In the genomic region with DNA sequence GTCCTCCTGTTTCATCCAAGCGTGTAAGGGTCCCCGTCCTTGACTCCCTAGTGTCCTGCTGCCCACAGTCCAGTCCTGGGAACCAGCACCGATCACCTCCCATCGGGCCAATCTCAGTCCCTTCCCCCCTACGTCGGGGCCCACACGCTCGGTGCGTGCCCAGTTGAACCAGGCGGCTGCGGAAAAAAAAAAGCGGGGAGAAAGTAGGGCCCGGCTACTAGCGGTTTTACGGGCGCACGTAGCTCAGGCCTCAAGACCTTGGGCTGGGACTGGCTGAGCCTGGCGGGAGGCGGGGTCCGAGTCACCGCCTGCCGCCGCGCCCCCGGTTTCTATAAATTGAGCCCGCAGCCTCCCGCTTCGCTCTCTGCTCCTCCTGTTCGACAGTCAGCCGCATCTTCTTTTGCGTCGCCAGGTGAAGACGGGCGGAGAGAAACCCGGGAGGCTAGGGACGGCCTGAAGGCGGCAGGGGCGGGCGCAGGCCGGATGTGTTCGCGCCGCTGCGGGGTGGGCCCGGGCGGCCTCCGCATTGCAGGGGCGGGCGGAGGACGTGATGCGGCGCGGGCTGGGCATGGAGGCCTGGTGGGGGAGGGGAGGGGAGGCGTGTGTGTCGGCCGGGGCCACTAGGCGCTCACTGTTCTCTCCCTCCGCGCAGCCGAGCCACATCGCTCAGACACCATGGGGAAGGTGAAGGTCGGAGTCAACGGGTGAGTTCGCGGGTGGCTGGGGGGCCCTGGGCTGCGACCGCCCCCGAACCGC, we compare ENCODE assay signal across 1 cellular context.
TF ChIP-seq lines count a peak whose summit lies in the region.

A gene (plus strand): TSS at position 360 of the 756 bp plus-strand sequence. CDS start 316 bp downstream, at position 676.

TF ChIP-seq in HepG2, 621 proteins besides CTCF, POLR2A, EP300 and RAD21 (continued from another document and continues in another):
- TF ChIP-seq NFRKB (IDR thresholded peaks at IDR 0.05) (no peak), ISL2 (CRISPR knock-in tag; IDR thresholded peaks at IDR 0.05) (no peak; the same call in 1 of the 2 replicates), KAT8 (CRISPR knock-in tag; IDR thresholded peaks at IDR 0.05) (peak; percentile 52; the same call in 1 of the 2 replicates), ZNF260 (CRISPR knock-in tag; IDR thresholded peaks at IDR 0.05; ENCODE audit: borderline replicate concordance, low read depth) (no peak), RARG (CRISPR knock-in tag; IDR thresholded peaks at IDR 0.05; ENCODE audit: low read depth) (no peak), RORA (CRISPR knock-in tag; IDR thresholded peaks at IDR 0.05) (no peak), FOXP1 (IDR thresholded peaks at IDR 0.05) (no peak), FOXP1 (CRISPR knock-in tag; IDR thresholded peaks at IDR 0.05) (no peak), HOXA9 (CRISPR knock-in tag; IDR thresholded peaks at IDR 0.05; ENCODE audit: borderline replicate concordance) (peak; percentile 82; the same call in 1 of the 2 replicates), CCAR2 (optimal IDR thresholded peaks at IDR 0.05; ENCODE audit: low read depth, low read length) (no peak), ZNF746 (CRISPR knock-in tag; IDR thresholded peaks at IDR 0.05) (no peak; the same call in 1 of the 2 replicates), REXO4 (CRISPR knock-in tag; IDR thresholded peaks at IDR 0.05; ENCODE audit: borderline replicate concordance) (no peak), ZNF264 (CRISPR knock-in tag; IDR thresholded peaks at IDR 0.05) (peak; percentile 43; the same call in 1 of the 2 replicates), U2AF1 (optimal IDR thresholded peaks at IDR 0.05; ENCODE audit: low read depth, low read length) (no peak), NBN (conservative IDR thresholded peaks at IDR 0.05) (no peak), ZNF569 (CRISPR knock-in tag; IDR thresholded peaks at IDR 0.05; ENCODE audit: borderline replicate concordance) (no peak), ZNF724P (CRISPR knock-in tag; IDR thresholded peaks at IDR 0.05; ENCODE audit: borderline replicate concordance) (no peak; the same call in 1 of the 2 replicates), ATAD3A (CRISPR knock-in tag; IDR thresholded peaks at IDR 0.05) (no peak), FOXO1 (CRISPR knock-in tag; IDR thresholded peaks at IDR 0.05) (no peak; the same call in 1 of the 2 replicates), KLF6 (CRISPR knock-in tag; IDR thresholded peaks at IDR 0.05) (peak; percentile 61), ZBTB3 (CRISPR knock-in tag; IDR thresholded peaks at IDR 0.05; ENCODE audit: borderline replicate concordance, low read depth) (no peak), ZNF556 (CRISPR knock-in tag; IDR thresholded peaks at IDR 0.05; ENCODE audit: borderline replicate concordance) (peak; percentile 12; the same call in 1 of the 2 replicates), MEIS1 (CRISPR knock-in tag; IDR thresholded peaks at IDR 0.05; ENCODE audit: borderline replicate concordance) (no peak), ZFP36L2 (CRISPR knock-in tag; IDR thresholded peaks at IDR 0.05) (peak; percentile 94), CENPX (CRISPR knock-in tag; IDR thresholded peaks at IDR 0.05) (no peak), ZKSCAN1 (IDR thresholded peaks at IDR 0.05; ENCODE audit: low read length) (no peak)
- TF ChIP-seq, protein P1, sequence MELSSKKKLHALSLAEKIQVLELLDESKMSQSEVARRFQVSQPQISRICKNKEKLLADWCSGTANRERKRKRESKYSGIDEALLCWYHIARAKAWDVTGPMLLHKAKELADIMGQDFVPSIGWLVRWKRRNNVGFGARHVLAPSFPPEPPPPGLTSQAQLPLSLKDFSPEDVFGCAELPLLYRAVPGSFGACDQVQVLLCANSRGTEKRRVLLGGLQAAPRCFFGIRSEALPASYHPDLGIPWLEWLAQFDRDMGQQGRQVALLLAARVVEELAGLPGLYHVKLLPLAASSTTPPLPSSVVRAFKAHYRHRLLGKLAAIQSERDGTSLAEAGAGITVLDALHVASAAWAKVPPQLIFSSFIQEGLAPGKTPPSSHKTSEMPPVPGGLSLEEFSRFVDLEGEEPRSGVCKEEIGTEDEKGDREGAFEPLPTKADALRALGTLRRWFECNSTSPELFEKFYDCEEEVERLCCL (CRISPR knock-in tag; IDR thresholded peaks at IDR 0.05; ENCODE audit: borderline replicate concordance) = no peak
- TF ChIP-seq, protein P2, sequence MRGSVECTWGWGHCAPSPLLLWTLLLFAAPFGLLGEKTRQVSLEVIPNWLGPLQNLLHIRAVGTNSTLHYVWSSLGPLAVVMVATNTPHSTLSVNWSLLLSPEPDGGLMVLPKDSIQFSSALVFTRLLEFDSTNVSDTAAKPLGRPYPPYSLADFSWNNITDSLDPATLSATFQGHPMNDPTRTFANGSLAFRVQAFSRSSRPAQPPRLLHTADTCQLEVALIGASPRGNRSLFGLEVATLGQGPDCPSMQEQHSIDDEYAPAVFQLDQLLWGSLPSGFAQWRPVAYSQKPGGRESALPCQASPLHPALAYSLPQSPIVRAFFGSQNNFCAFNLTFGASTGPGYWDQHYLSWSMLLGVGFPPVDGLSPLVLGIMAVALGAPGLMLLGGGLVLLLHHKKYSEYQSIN (CRISPR knock-in tag; IDR thresholded peaks at IDR 0.05; ENCODE audit: borderline replicate concordance) = no peak
- TF ChIP-seq, protein P3, sequence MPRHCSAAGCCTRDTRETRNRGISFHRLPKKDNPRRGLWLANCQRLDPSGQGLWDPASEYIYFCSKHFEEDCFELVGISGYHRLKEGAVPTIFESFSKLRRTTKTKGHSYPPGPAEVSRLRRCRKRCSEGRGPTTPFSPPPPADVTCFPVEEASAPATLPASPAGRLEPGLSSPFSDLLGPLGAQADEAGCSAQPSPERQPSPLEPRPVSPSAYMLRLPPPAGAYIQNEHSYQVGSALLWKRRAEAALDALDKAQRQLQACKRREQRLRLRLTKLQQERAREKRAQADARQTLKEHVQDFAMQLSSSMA (CRISPR knock-in tag; IDR thresholded peaks at IDR 0.05) = peak; percentile 65; the same call in 1 of the 2 replicates
- TF ChIP-seq, protein P4, sequence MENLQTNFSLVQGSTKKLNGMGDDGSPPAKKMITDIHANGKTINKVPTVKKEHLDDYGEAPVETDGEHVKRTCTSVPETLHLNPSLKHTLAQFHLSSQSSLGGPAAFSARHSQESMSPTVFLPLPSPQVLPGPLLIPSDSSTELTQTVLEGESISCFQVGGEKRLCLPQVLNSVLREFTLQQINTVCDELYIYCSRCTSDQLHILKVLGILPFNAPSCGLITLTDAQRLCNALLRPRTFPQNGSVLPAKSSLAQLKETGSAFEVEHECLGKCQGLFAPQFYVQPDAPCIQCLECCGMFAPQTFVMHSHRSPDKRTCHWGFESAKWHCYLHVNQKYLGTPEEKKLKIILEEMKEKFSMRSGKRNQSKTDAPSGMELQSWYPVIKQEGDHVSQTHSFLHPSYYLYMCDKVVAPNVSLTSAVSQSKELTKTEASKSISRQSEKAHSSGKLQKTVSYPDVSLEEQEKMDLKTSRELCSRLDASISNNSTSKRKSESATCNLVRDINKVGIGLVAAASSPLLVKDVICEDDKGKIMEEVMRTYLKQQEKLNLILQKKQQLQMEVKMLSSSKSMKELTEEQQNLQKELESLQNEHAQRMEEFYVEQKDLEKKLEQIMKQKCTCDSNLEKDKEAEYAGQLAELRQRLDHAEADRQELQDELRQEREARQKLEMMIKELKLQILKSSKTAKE (CRISPR knock-in tag; IDR thresholded peaks at IDR 0.05; ENCODE audit: borderline replicate concordance) = no peak; the same call in 1 of the 2 replicates
- TF ChIP-seq, protein P5, sequence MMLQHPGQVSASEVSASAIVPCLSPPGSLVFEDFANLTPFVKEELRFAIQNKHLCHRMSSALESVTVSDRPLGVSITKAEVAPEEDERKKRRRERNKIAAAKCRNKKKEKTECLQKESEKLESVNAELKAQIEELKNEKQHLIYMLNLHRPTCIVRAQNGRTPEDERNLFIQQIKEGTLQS (CRISPR knock-in tag; IDR thresholded peaks at IDR 0.05) = 0 out of 2 replicates have a peak, but pooled peaks have one; percentile 59
- TF ChIP-seq, protein P6, sequence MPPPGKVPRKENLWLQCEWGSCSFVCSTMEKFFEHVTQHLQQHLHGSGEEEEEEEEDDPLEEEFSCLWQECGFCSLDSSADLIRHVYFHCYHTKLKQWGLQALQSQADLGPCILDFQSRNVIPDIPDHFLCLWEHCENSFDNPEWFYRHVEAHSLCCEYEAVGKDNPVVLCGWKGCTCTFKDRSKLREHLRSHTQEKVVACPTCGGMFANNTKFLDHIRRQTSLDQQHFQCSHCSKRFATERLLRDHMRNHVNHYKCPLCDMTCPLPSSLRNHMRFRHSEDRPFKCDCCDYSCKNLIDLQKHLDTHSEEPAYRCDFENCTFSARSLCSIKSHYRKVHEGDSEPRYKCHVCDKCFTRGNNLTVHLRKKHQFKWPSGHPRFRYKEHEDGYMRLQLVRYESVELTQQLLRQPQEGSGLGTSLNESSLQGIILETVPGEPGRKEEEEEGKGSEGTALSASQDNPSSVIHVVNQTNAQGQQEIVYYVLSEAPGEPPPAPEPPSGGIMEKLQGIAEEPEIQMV (CRISPR knock-in tag; IDR thresholded peaks at IDR 0.05; ENCODE audit: low read depth) = no peak
- TF ChIP-seq, protein P7, sequence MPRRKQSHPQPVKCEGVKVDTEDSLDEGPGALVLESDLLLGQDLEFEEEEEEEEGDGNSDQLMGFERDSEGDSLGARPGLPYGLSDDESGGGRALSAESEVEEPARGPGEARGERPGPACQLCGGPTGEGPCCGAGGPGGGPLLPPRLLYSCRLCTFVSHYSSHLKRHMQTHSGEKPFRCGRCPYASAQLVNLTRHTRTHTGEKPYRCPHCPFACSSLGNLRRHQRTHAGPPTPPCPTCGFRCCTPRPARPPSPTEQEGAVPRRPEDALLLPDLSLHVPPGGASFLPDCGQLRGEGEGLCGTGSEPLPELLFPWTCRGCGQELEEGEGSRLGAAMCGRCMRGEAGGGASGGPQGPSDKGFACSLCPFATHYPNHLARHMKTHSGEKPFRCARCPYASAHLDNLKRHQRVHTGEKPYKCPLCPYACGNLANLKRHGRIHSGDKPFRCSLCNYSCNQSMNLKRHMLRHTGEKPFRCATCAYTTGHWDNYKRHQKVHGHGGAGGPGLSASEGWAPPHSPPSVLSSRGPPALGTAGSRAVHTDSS (CRISPR knock-in tag; conservative IDR thresholded peaks at IDR 0.05) = 0 out of 2 replicates have a peak, but pooled peaks have one; percentile 45
- TF ChIP-seq, protein P8, sequence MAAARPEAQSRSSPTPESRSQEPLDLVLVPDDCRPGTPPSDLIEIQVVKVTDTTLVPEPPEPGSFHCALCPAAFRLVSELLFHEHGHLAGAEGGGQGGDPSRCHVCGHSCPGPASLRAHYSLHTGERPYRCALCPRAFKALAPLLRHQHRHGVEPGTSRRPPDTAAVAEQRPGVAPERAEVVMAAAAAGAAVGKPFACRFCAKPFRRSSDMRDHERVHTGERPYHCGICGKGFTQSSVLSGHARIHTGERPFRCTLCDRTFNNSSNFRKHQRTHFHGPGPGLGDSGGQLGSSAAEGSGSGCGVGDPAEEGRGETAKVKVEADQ (CRISPR knock-in tag; IDR thresholded peaks at IDR 0.05; ENCODE audit: borderline replicate concordance) = no peak; the same call in 1 of the 2 replicates
- TF ChIP-seq, protein P9, sequence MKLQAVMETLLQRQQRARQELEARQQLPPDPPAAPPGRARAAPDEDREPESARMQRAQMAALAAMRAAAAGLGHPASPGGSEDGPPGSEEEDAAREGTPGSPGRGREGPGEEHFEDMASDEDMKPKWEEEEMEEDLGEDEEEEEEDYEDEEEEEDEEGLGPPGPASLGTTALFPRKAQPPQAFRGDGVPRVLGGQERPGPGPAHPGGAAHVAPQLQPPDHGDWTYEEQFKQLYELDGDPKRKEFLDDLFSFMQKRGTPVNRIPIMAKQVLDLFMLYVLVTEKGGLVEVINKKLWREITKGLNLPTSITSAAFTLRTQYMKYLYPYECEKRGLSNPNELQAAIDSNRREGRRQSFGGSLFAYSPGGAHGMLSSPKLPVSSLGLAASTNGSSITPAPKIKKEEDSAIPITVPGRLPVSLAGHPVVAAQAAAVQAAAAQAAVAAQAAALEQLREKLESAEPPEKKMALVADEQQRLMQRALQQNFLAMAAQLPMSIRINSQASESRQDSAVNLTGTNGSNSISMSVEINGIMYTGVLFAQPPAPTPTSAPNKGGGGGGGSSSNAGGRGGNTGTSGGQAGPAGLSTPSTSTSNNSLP (IDR thresholded peaks at IDR 0.05; ENCODE audit: low read depth, low read length) = no peak
- TF ChIP-seq, protein P10, sequence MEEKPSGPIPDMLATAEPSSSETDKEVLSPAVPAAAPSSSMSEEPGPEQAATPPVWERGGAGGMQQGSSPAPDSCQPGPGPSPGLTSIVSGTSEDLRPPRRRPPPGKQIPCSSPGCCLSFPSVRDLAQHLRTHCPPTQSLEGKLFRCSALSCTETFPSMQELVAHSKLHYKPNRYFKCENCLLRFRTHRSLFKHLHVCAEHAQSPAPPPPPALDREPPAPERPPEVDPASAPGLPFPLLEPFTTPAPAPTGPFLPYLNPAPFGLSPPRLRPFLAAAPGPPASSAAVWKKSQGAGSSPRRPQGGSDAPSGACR (CRISPR knock-in tag; IDR thresholded peaks at IDR 0.05) = no peak; the same call in 1 of the 2 replicates
- TF ChIP-seq, protein P11, sequence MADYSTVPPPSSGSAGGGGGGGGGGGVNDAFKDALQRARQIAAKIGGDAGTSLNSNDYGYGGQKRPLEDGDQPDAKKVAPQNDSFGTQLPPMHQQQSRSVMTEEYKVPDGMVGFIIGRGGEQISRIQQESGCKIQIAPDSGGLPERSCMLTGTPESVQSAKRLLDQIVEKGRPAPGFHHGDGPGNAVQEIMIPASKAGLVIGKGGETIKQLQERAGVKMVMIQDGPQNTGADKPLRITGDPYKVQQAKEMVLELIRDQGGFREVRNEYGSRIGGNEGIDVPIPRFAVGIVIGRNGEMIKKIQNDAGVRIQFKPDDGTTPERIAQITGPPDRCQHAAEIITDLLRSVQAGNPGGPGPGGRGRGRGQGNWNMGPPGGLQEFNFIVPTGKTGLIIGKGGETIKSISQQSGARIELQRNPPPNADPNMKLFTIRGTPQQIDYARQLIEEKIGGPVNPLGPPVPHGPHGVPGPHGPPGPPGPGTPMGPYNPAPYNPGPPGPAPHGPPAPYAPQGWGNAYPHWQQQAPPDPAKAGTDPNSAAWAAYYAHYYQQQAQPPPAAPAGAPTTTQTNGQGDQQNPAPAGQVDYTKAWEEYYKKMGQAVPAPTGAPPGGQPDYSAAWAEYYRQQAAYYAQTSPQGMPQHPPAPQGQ (CRISPR knock-in tag; IDR thresholded peaks at IDR 0.05; ENCODE audit: borderline replicate concordance) = no peak
- TF ChIP-seq, protein P12, sequence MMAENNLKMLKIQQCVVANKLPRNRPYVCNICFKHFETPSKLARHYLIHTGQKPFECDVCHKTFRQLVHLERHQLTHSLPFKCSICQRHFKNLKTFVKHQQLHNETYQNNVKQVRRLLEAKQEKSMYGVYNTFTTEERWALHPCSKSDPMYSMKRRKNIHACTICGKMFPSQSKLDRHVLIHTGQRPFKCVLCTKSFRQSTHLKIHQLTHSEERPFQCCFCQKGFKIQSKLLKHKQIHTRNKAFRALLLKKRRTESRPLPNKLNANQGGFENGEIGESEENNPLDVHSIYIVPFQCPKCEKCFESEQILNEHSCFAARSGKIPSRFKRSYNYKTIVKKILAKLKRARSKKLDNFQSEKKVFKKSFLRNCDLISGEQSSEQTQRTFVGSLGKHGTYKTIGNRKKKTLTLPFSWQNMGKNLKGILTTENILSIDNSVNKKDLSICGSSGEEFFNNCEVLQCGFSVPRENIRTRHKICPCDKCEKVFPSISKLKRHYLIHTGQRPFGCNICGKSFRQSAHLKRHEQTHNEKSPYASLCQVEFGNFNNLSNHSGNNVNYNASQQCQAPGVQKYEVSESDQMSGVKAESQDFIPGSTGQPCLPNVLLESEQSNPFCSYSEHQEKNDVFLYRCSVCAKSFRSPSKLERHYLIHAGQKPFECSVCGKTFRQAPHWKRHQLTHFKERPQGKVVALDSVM (CRISPR knock-in tag; IDR thresholded peaks at IDR 0.05) = no peak; the same call in 1 of the 2 replicates
